ENCODE assay signal across 11 cellular contexts in the genomic region with DNA sequence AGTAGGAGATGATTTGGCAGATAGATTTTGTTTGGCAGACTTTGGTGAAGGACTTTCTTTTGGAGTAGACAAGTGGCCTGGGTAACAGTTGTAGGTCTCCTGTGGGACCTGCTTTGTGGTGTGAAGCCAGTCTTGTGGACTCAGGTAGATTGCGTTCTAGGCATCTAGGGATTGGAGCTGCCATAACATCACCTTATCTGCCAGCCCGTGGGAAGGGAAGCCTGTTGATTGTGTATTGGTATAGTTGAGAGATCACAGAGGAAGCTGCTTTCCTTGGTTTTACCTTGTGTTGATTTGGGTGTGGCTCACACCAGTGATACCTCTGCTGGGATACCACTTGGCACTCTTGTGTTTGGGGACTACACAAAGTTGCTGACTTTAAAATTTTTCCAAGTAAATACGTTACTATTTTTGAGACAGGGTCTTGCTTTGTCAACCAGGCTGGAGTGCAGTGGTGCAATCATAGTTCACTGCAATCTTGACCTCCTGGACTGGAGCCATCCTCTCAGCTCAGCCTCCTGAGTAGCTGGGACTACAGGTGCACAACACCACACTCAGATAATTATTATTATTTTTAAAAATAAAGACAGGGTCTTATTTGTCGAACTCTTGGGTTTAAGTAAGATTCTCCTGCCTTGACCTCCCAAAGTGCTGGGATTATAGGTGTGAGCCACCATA. TPM values are rescaled to one million over a fixed set of nuclear protein-coding genes. Genes with fewer than 3 reads are reported as not detected.
DNase-seq lines count a peak whose midpoint lies in the region; ATAC-seq and TF ChIP-seq lines count a peak whose summit lies in the region.
"Had no signal": no experiment of that assay in that cellular context is flagged by ENCODE, and none has a peak within 500 bp of the region (broad histone marks: within the 10 kb centered on the region; RNA-seq: fewer than 3 reads in every experiment).

No MANE protein-coding gene starts in this region.

- H3K36me3 ChIP-seq in CD8-positive, alpha-beta T cell (ENCODE audit: insufficient read depth, low read length): peaks cover 17% of the 10 kb centered on the region
- H3K36me3 ChIP-seq in PC-9 (ENCODE audit: low read depth) (peaks cover 35% of the 10 kb centered on the region), hepatocyte (replicated peaks; ENCODE audit: insufficient read depth, low read depth) (no peaks in the 10 kb centered on the region)

- H3K9me3 ChIP-seq in CD8-positive, alpha-beta T cell (ENCODE audit: low read length): no peaks in the 10 kb centered on the region
- H3K9me3 ChIP-seq in PC-9 (ENCODE audit: insufficient read depth, low read depth): no peaks in the 10 kb centered on the region
- H3K9me3 ChIP-seq in hepatocyte (ENCODE audit: low read depth): no peaks in the 10 kb centered on the region

- no peak overlapping the region for H2AFZ ChIP-seq in PC-9
- no peak overlapping the region for H2AFZ ChIP-seq in hepatocyte

- no peak overlapping the region for H3K27ac ChIP-seq in CD8-positive, alpha-beta T cell (ENCODE audit: low read depth, low read length)
- peak overlapping the region; percentile 10; the same call in 1 of the 2 replicates for H3K27ac ChIP-seq in PC-9
- H3K27ac ChIP-seq in hepatocyte: no peak overlapping the region

- no peak overlapping the region for H3K4me3 ChIP-seq in CD8-positive, alpha-beta T cell (ENCODE audit: low read depth, low read length)
- H3K4me3 ChIP-seq in PC-9 (0 out of 2 replicates have a peak overlapping the region, but pooled peaks have one; percentile 3), hepatocyte (no peak overlapping the region)

- H3F3A ChIP-seq in PC-9 (ENCODE audit: insufficient read depth, low read depth): peaks cover 43% of the 10 kb centered on the region

- POLR2A ChIA-PET in CD8-positive, alpha-beta T cell (lab: Charles Lee): interaction anchor here (1.2 kb wide), 1 partner anchor 123 kb away, joined by 4 read pairs; no protein-coding TSS in a partner anchor
- POLR2A ChIA-PET in PC-9 (lab: Charles Lee; ENCODE audit: unreplicated experiment): no interaction called here

- no peaks in the 10 kb centered on the region for H3K27me3 ChIP-seq in CD8-positive, alpha-beta T cell (ENCODE audit: insufficient read depth, low read length)
- no peaks in the 10 kb centered on the region for H3K27me3 ChIP-seq in PC-9 (ENCODE audit: insufficient read depth, low read depth)
- H3K27me3 ChIP-seq in hepatocyte: no peaks in the 10 kb centered on the region

- WGBS in hepatocyte (ENCODE audit: low lambda C conversion rate, missing lambda C conversion rate): 70% methylated on average over 4 of the region's 4 CpGs

- H3K36me3 Mint-ChIP-seq in CD8-positive, alpha-beta T cell: peaks cover 69% of the 10 kb centered on the region
- peaks cover 19% of the 10 kb centered on the region for H3K36me3 Mint-ChIP-seq in progenitor cell of endocrine pancreas (ENCODE audit: insufficient read depth)

- no peak for TF ChIP-seq CTCF in CD8-positive, alpha-beta T cell (IDR thresholded peaks at IDR 0.05)
- TF ChIP-seq CTCF in PC-9 (conservative IDR thresholded peaks at IDR 0.05) (no peak), hepatocyte (IDR thresholded peaks at IDR 0.05; ENCODE audit: poor library complexity) (no peak), progenitor cell of endocrine pancreas (IDR thresholded peaks at IDR 0.05; ENCODE audit: unreplicated experiment) (no peak)

- no peak for ATAC-seq in CD8-positive, alpha-beta T cell
- no peak for ATAC-seq in GM21526 (IDR thresholded peaks at IDR 0.05; ENCODE audit: low FRiP score, unreplicated experiment)

- H3K27me3 Mint-ChIP-seq in CD8-positive, alpha-beta T cell (ENCODE audit: low read depth): no peaks in the 10 kb centered on the region
- no peaks in the 10 kb centered on the region for H3K27me3 Mint-ChIP-seq in progenitor cell of endocrine pancreas

- no peaks in the 10 kb centered on the region for H3K9me3 Mint-ChIP-seq in CD8-positive, alpha-beta T cell
- H3K9me3 Mint-ChIP-seq in progenitor cell of endocrine pancreas (ENCODE audit: low read depth): no peaks in the 10 kb centered on the region

- peaks cover 57% of the 10 kb centered on the region for H3K4me1 ChIP-seq in CD8-positive, alpha-beta T cell (ENCODE audit: insufficient read depth, low read length)
- H3K4me1 ChIP-seq in PC-9 (replicated peaks; ENCODE audit: insufficient read depth) (peaks cover 42% of the 10 kb centered on the region), hepatocyte (ENCODE audit: insufficient read depth) (peaks cover 45% of the 10 kb centered on the region)

- peak overlapping the region; percentile 60 for H3K27ac Mint-ChIP-seq in CD8-positive, alpha-beta T cell
- H3K27ac Mint-ChIP-seq in progenitor cell of endocrine pancreas: peak overlapping the region; percentile 56

- H3K4me1 Mint-ChIP-seq in CD8-positive, alpha-beta T cell (ENCODE audit: low read depth): peaks cover 87% of the 10 kb centered on the region
- H3K4me1 Mint-ChIP-seq in progenitor cell of endocrine pancreas (ENCODE audit: low read depth): peaks cover 56% of the 10 kb centered on the region

- H4K20me1 ChIP-seq in PC-9 (ENCODE audit: insufficient read depth) (peaks cover 96% of the 10 kb centered on the region), hepatocyte (ENCODE audit: insufficient read depth, poor library complexity, severe bottlenecking) (peaks cover 98% of the 10 kb centered on the region)

- no peaks in the 10 kb centered on the region for H3K9me2 ChIP-seq in PC-9 (ENCODE audit: insufficient read depth)
- no peaks in the 10 kb centered on the region for H3K9me2 ChIP-seq in hepatocyte (replicated peaks; ENCODE audit: insufficient read depth)

- intact Hi-C loops in CD8-positive, alpha-beta T cell (cut with DNase I, micrococcal nuclease): no loop called here
- intact Hi-C loops in PC-9 (cut with micrococcal nuclease; ENCODE audit: unreplicated experiment): loop anchor here (10.0 kb wide), 1 partner anchor 88 kb away; the partner anchor contains the start of gene ANGPTL4

- H3K4me2 ChIP-seq in PC-9 (peak overlapping the region; percentile 63), hepatocyte (peak overlapping the region; percentile 62)

- DNase-seq in CD8-positive, alpha-beta T cell: no peak
- DNase-seq in PC-9: no peak
- no peak for DNase-seq in hepatocyte (ENCODE audit: low spot score)
- DNase-seq in progenitor cell of endocrine pancreas (ENCODE audit: low spot score, unreplicated experiment): no peak
- no peak for DNase-seq in NCI-H2081 treated with DMSO at 0.1 percent for 48 hours (lab: John Stamatoyannopoulos, UW)
- no peak for DNase-seq in activated CD4-positive, alpha-beta T cell treated with anti-CD3 and anti-CD28 coated beads for 48 hours
- DNase-seq: activated gamma-delta T cell, caudate nucleus, NCI-H1092 had no signal

- H3K4me3 Mint-ChIP-seq in CD8-positive, alpha-beta T cell: no peak overlapping the region
- no peak overlapping the region for H3K4me3 Mint-ChIP-seq in progenitor cell of endocrine pancreas (ENCODE audit: low read depth)

- BruUV-seq in PC-9 (replicated peaks; lab: Mats Ljungman, UMichigan): no TSS peak

- H3K79me2 ChIP-seq in PC-9 (ENCODE audit: low read depth): peaks cover 97% of the 10 kb centered on the region
- peaks cover 98% of the 10 kb centered on the region for H3K79me2 ChIP-seq in hepatocyte

- CTCF ChIA-PET in CD8-positive, alpha-beta T cell (lab: Charles Lee): interaction anchor here (1.0 to 1.6 kb wide), 5 partner anchors 10 to 128 kb away, joined by 3 to 5 read pairs (median 4); no protein-coding TSS in a partner anchor
- CTCF ChIA-PET in PC-9 (lab: Charles Lee): no interaction called here

RNA-seq across cellular contexts. Expression of gene HNRNPM, which starts 7.8 kb away (rescaled TPM):
- total RNA-seq in CD8-positive, alpha-beta T cell: 100 to 1,000 TPM; 268 to 278 TPM
- 220 and 239 TPM in 2 replicates for total RNA-seq in PC-9 (2021)
- total RNA-seq in hepatocyte: 64.7 and 69.3 TPM in 2 replicates
- 159 and 161 TPM in 2 replicates for polyA plus RNA-seq in hepatocyte
- 320 and 333 TPM in 2 replicates for total RNA-seq in progenitor cell of endocrine pancreas

RNA-seq across cellular contexts. Expression of gene MARCHF2, which starts 39.5 kb away (rescaled TPM):
- 10 to 100 TPM; 14.5 to 17.5 TPM for total RNA-seq in CD8-positive, alpha-beta T cell
- total RNA-seq in PC-9 (2021) (16.6 and 25.2 TPM in 2 replicates), hepatocyte (39.0 and 73.5 TPM in 2 replicates), progenitor cell of endocrine pancreas (21.3 and 23.0 TPM in 2 replicates)
- polyA plus RNA-seq in hepatocyte: 32.9 and 38.5 TPM in 2 replicates

RNA-seq across cellular contexts. Expression of gene PRAM1, which starts 49.9 kb away (rescaled TPM):
- total RNA-seq in CD8-positive, alpha-beta T cell: 1 to 10 TPM; 1.8 to 1.9 TPM
- total RNA-seq in PC-9 (2021) (0.85 and 0.90 TPM in 2 replicates), hepatocyte (0.44 and 0.73 TPM in 2 replicates), progenitor cell of endocrine pancreas (0.89 and 1.3 TPM in 2 replicates)
- polyA plus RNA-seq in hepatocyte: 0.48 and 0.91 TPM in 2 replicates
- total RNA-seq: renal cortical epithelial cell had no signal
